ENCODE assay signal across 11 cellular contexts in genomic region chr1:218376722-218377121, GRCh38. TPM values are rescaled to one million over a fixed set of nuclear protein-coding genes. Genes with fewer than 3 reads are reported as not detected.
DNase-seq lines count a peak whose midpoint lies in the region; ATAC-seq and TF ChIP-seq lines count a peak whose summit lies in the region.
"Had no signal": no experiment of that assay in that cellular context is flagged by ENCODE, and none has a peak within 500 bp of the region (broad histone marks: within the 10 kb centered on the region; RNA-seq: fewer than 3 reads in every experiment).

No MANE protein-coding gene starts in this region.

- DNase-seq in DMS53 (lab: John Stamatoyannopoulos, UW) = peak; percentile 78
- DNase-seq in fibroblast of villous mesenchyme (ENCODE audit: low read depth) = no peak
- no peak for DNase-seq in islet precursor cell
- DNase-seq in ovary = no peak
- DNase-seq in left ventricle myocardium superior = no peak
- no peak for DNase-seq in SIG-M5 treated with dmso at 0.1 percent for 504 hours (lab: John Stamatoyannopoulos, UW; ENCODE audit: unreplicated experiment)
- DNase-seq: NCI-H187 had no signal

- 62 to 68% (median 64%) methylated on average over 2 of the region's 2 CpGs for WGBS in ovary, 3 donors

- peaks cover 14% of the 10 kb centered on the region for H3K4me1 ChIP-seq in ovary (ENCODE audit: insufficient read depth)

- H3K27ac ChIP-seq in ovary = no peak overlapping the region
- H3K27ac ChIP-seq: tibial nerve had no signal

- ATAC-seq in GM21526 (IDR thresholded peaks at IDR 0.05; ENCODE audit: low FRiP score, unreplicated experiment) (peak; percentile 8), HG03442 (IDR thresholded peaks at IDR 0.05; ENCODE audit: unreplicated experiment) (peak; percentile 2), left ventricle myocardium superior (no peak)

- intact Hi-C loops in ovary (cut with DNase I) = no loop called here
- intact Hi-C loops in left ventricle myocardium superior (cut with micrococcal nuclease) = no loop called here

- H3K27me3 ChIP-seq in ovary = no peaks in the 10 kb centered on the region
- H3K27me3 ChIP-seq: tibial nerve had no signal

- TF ChIP-seq POLR2A in ovary (IDR thresholded peaks at IDR 0.05) = no peak

- no peak for TF ChIP-seq EP300 in ovary (IDR thresholded peaks at IDR 0.05)

- H3K36me3 ChIP-seq in ovary = no peaks in the 10 kb centered on the region
- H3K36me3 ChIP-seq: tibial nerve had no signal

- H3K9me3 ChIP-seq in ovary = no peaks in the 10 kb centered on the region
- H3K9me3 ChIP-seq: tibial nerve had no signal

- H3K4me3 ChIP-seq in fibroblast of villous mesenchyme (ENCODE audit: low read depth, low read length) (peak overlapping the region; percentile 9), ovary (no peak overlapping the region)
- H3K4me3 ChIP-seq: tibial nerve had no signal

- no peak for TF ChIP-seq CTCF in fibroblast of villous mesenchyme (IDR thresholded peaks at IDR 0.05; ENCODE audit: insufficient read depth, low read depth, low read length)
- no peak for TF ChIP-seq CTCF in ovary (IDR thresholded peaks at IDR 0.05)

RNA-seq across cellular contexts. Expression of gene TGFB2, which starts 31.6 kb away (rescaled TPM):
- total RNA-seq in fibroblast of villous mesenchyme (28.0 and 36.3 TPM in 2 replicates), ovary (10 to 100 TPM in 3 of 7 donors, 1 to 10 TPM in 4; 5.1 to 29.4 (median 9.3) TPM), left ventricle myocardium superior (2.0 TPM)
- 10 to 100 TPM in 1 of 2 donors, 1 to 10 TPM in 1; 3.8 to 11.7 TPM for polyA plus RNA-seq in ovary
- total RNA-seq: activated CD8-positive, alpha-beta memory T cell treated with anti-CD3 and anti-CD28 coated beads, Interleukin-2, amount 10 ng/mL, durations not matched to agents 7 days and 5 days had no signal
